8 cellular contexts compared by ENCODE assay signal in the genomic region with DNA sequence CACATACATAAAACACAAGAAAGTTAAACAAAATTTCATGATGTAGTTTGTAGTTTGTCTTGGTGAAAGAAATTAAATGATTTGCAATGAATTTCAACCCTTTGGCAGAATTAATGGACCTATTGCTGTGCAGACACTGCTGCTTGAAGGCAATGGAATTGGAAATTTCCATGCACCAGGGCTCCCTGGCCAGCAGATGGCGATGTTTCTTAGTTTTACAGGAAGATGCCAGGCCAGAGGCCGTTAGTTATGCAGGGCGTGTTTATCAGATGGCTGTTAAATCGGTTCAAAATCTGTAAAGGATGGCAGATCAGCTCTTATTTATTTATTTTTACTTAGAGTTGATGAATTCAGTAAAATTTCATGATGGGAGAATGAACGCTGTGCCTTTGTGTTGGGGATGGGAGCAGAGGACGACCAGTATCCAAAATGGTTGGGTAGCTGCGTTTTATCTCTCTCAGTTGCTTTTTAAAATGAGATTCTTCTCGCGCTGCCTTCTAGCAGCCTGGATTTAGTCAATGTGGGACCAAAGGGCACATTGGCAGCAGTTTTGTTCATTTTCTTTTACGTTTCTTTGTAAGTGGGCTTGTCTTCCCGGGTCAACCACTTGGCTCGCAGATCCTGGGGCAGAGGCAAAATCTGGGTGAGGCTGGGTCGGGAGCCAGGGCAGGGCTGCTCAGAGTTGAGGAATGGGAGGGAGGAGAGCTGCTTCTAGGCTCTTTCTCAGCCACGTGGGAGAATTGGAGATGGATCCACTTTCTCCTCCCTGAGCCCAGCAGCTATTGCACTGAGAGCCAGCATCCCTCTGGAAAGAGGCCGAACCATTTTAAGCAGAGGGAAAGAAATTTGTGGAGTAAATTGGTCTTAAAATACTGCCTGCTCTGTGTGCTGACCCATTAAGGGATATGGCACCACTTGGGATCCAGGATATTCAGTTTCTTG.
DNase-seq lines count a peak whose midpoint lies in the region; ATAC-seq and TF ChIP-seq lines count a peak whose summit lies in the region.

No MANE protein-coding gene starts in this region.

- peak overlapping the region in 3 of 4 donors; percentile 25 to 39 (median 30) for H3K27ac ChIP-seq in esophagus squamous epithelium

- 30 to 38% methylated on average over 15 of the region's 15 CpGs for WGBS in esophagus squamous epithelium, 2 donors

- ATAC-seq in GM21447 (IDR thresholded peaks at IDR 0.05; ENCODE audit: unreplicated experiment) = peak; percentile 78

- no peaks in the 10 kb centered on the region for H3K27me3 ChIP-seq in esophagus squamous epithelium

- TF ChIP-seq CTCF in esophagus squamous epithelium (IDR thresholded peaks at IDR 0.05) (peak; percentile 45 to 90 (median 80)), nephron (IDR thresholded peaks at IDR 0.05; ENCODE audit: unreplicated experiment in 3 of 3) (peak; percentile 93 to 97 (median 94))

- H3K4me3 Mint-ChIP-seq in nephron = peak overlapping the region; percentile 16 to 73 (median 54)

- peak overlapping the region in 3 of 4 donors; percentile 10 to 52 (median 26) for H3K4me3 ChIP-seq in esophagus squamous epithelium

- no peaks in the 10 kb centered on the region for H3K9me3 Mint-ChIP-seq in nephron

- no peaks in the 10 kb centered on the region for H3K9me3 ChIP-seq in esophagus squamous epithelium

- H3K27me3 Mint-ChIP-seq in nephron (ENCODE audit: low read depth) = no peaks in the 10 kb centered on the region

- H3K36me3 Mint-ChIP-seq in nephron (ENCODE audit: low read depth) = no peaks in the 10 kb centered on the region

- TF ChIP-seq POLR2A in esophagus squamous epithelium (IDR thresholded peaks at IDR 0.05) = no peak

- intact Hi-C loops in esophagus squamous epithelium (cut with DNase I) = no loop called here

- DNase-seq in DMS153 (lab: John Stamatoyannopoulos, UW) (peak; percentile 83), HT1080 (ENCODE audit: low read depth) (peak; percentile 63), NOMO-1 treated with dmso at 0.1 percent for 144 hours (lab: John Stamatoyannopoulos, UW; ENCODE audit: unreplicated experiment) (peak; percentile 0), activated T-cell treated with anti-CD3 and anti-CD28 coated beads for 4 hours (peak; percentile 27), esophagus squamous epithelium (lab: John Stamatoyannopoulos, UW) (no peak), stromal cell of bone marrow (ENCODE audit: low read depth) (peak; percentile 53)

- H3K4me1 Mint-ChIP-seq in nephron = peaks cover 9% of the 10 kb centered on the region

- H3K27ac Mint-ChIP-seq in nephron = peak overlapping the region; percentile 76 to 93 (median 84)

- no peaks in the 10 kb centered on the region for H3K36me3 ChIP-seq in esophagus squamous epithelium

- H3K4me1 ChIP-seq in esophagus squamous epithelium = peaks cover 0 to 4% (median 0%) of the 10 kb centered on the region in 3 donors
